Comparison of ENCODE assay signal across 8 cellular contexts in the genomic region with DNA sequence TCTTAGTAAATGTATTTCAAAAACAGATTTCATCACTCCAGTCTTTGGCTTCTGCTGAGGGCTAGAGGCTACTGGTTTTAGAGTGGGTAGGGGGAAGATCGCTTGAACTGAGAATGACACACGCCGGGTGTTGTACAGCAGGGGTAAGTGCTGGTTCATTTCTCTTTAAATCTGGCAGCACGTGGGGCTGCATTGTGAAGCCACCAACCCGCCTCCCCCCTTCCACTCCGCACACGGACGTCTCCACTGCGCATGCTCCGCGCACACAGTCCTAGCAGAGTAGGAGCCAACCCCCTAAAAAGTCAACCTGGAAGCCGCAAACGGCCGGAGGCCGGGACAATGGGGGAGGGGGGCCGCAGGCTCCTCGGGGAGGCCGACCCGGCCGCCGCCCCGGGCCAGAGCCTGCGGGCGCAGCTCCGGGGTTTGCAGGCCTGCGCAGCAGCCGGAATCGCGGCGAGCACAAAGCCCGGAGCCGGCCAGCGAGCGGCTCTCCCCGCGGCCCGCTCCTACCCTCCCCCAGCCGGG. TPM values are rescaled to one million over a fixed set of nuclear protein-coding genes. Genes with fewer than 3 reads are reported as not detected.
A peak's percentile ranks its signal among the peaks of the same experiment; 100 is the strongest.
DNase-seq lines count a peak whose midpoint lies in the region; ATAC-seq, FAIRE-seq and TF ChIP-seq lines count a peak whose summit lies in the region.

No MANE protein-coding gene starts in this region.

- POLR2A ChIA-PET in HepG2 (lab: Yijun Ruan, JAX), result no interaction called here

- CTCF ChIA-PET in HepG2 (lab: Yijun Ruan, JAX; ENCODE audit: low intra/inter-chr PET ratio, low total read pairs), result no interaction called here

- TF ChIP-seq RAD21 in HepG2 (CRISPR knock-in tag; IDR thresholded peaks at IDR 0.05), result 0 out of 2 replicates have a peak, but pooled peaks have one; percentile 28

- peak; percentile 81 for FAIRE-seq in HepG2 (lab: Jason Lieb, UNC)

- H3K27ac ChIP-seq in BLaER1 (peak overlapping the region; percentile 99), HepG2 (ENCODE audit: extremely low read length, insufficient read depth, low read length) (peak overlapping the region; percentile 95)

- BruUV-seq in HepG2 (replicated peaks; lab: Mats Ljungman, UMichigan), result no TSS peak

- peaks cover 51% of the 10 kb centered on the region for H3K79me2 ChIP-seq in HepG2 (ENCODE audit: insufficient read depth, low read length)

- TF ChIP-seq CTCF in HepG2 (CRISPR knock-in tag; IDR thresholded peaks at IDR 0.05), result no peak

- H4K20me1 ChIP-seq in BLaER1 (peaks cover 61% of the 10 kb centered on the region), HepG2 (ENCODE audit: insufficient read depth, low read length) (no peaks in the 10 kb centered on the region; the same call in none of the 2 replicates)

- ATAC-seq in GM19351 (IDR thresholded peaks at IDR 0.05; ENCODE audit: unreplicated experiment) (peak; percentile 57), HG03565 (IDR thresholded peaks at IDR 0.05; ENCODE audit: unreplicated experiment) (peak; percentile 39), HepG2 (peak; percentile 64)

- intact Hi-C loops in HepG2 (cut with micrococcal nuclease; ENCODE audit: unreplicated experiment), result loop anchor here (5.0 kb wide), 2 partner anchors 53 to 223 kb away; a partner anchor contains a TSS

- H3K9me3 ChIP-seq in BLaER1 (no peaks in the 10 kb centered on the region), HepG2 (ENCODE audit: low read length) (no peaks in the 10 kb centered on the region)

- H3K4me2 ChIP-seq in BLaER1 (peak overlapping the region; percentile 91), HepG2 (ENCODE audit: low read depth, low read length) (peak overlapping the region; percentile 97)

- H3K36me3 ChIP-seq in BLaER1, result peaks cover 23% of the 10 kb centered on the region
- H3K36me3 ChIP-seq in HepG2 (replicated peaks in 1 of 2; ENCODE audit: control insufficient read depth in 1 of 2, insufficient read depth in 2 of 2, low read length in 2 of 2), result peaks cover 1 to 5% of the 10 kb centered on the region in 2 experiments; a peak in 3 of 5 replicates

- WGBS in HepG2 (ENCODE audit: low lambda C conversion rate), result 0% methylated on average over 3 of the region's 38 CpGs

- TF ChIP-seq EP300 in HepG2 (IDR thresholded peaks at IDR 0.05; ENCODE audit: low read depth in 2 of 2, low read length in 2 of 2), result no peak
- TF ChIP-seq EP300 in HepG2 (CRISPR knock-in tag; IDR thresholded peaks at IDR 0.05; ENCODE audit: borderline replicate concordance), result no peak

- in situ Hi-C loops in HepG2 (cut with HindIII; ENCODE audit: extremely low pct_ligation_motif_present, low pct_unique_long_range_greater_than_20kb), result no loop called here

- TF ChIP-seq POLR2A in HepG2 (IDR thresholded peaks at IDR 0.05; ENCODE audit: insufficient read depth in 1 of 2, low read depth in 2 of 2, low read length in 2 of 2), result peak; percentile 52 to 54; a peak in 2 of 4 replicates

- H3K9ac ChIP-seq in BLaER1, result peak overlapping the region; percentile 99
- H3K9ac ChIP-seq in HepG2 (ENCODE audit: insufficient read depth, low read depth, low read length), result peak overlapping the region; percentile 97

- no peak overlapping the region for H2AFZ ChIP-seq in HepG2 (ENCODE audit: low read length)

- H3K4me1 ChIP-seq in BLaER1 (peaks cover 43% of the 10 kb centered on the region), HepG2 (ENCODE audit: insufficient read depth, low read length) (peaks cover 54% of the 10 kb centered on the region)

- peak overlapping the region; percentile 100 for H3K4me3 ChIP-seq in BLaER1
- peak overlapping the region; percentile 94 to 97 (median 97) for H3K4me3 ChIP-seq in HepG2 (replicated peaks in 1 of 3; ENCODE audit: insufficient read depth in 1 of 3, low read depth in 2 of 3, low read length in 3 of 3)

- peak; percentile 85 for DNase-seq in NCI-H748 treated with DMSO at 0.1 percent for 48 hours (lab: John Stamatoyannopoulos, UW)
- peak; percentile 87 to 90 for DNase-seq in activated CD4-positive, alpha-beta T cell treated with anti-CD3 and anti-CD28 coated beads, Interleukin-2, amount 50 U/mL, for 48 hours
- DNase-seq in dermis microvascular lymphatic vessel endothelial cell (ENCODE audit: low read depth in 2 of 2), result peak; percentile 88 to 93
- DNase-seq in HepG2 (ENCODE audit: low spot score), result peak; percentile 89
- peak; percentile 88 for DNase-seq in stimulated activated CD4-positive, alpha-beta T cell treated with anti-CD3 and anti-CD28 coated beads, Interleukin-2, amount 100 ng/mL, for 4 hours (ENCODE audit: low read depth)

- H3K27me3 ChIP-seq in BLaER1, result no peaks in the 10 kb centered on the region
- no peaks in the 10 kb centered on the region; a peak in 1 of 5 replicates for H3K27me3 ChIP-seq in HepG2 (ENCODE audit: control insufficient read depth in 1 of 2, insufficient read depth in 2 of 2, low read length in 2 of 2)

TF ChIP-seq in HepG2, 621 proteins besides CTCF, POLR2A, EP300 and RAD21 (continues in another document):
- TF ChIP-seq, protein P1, sequence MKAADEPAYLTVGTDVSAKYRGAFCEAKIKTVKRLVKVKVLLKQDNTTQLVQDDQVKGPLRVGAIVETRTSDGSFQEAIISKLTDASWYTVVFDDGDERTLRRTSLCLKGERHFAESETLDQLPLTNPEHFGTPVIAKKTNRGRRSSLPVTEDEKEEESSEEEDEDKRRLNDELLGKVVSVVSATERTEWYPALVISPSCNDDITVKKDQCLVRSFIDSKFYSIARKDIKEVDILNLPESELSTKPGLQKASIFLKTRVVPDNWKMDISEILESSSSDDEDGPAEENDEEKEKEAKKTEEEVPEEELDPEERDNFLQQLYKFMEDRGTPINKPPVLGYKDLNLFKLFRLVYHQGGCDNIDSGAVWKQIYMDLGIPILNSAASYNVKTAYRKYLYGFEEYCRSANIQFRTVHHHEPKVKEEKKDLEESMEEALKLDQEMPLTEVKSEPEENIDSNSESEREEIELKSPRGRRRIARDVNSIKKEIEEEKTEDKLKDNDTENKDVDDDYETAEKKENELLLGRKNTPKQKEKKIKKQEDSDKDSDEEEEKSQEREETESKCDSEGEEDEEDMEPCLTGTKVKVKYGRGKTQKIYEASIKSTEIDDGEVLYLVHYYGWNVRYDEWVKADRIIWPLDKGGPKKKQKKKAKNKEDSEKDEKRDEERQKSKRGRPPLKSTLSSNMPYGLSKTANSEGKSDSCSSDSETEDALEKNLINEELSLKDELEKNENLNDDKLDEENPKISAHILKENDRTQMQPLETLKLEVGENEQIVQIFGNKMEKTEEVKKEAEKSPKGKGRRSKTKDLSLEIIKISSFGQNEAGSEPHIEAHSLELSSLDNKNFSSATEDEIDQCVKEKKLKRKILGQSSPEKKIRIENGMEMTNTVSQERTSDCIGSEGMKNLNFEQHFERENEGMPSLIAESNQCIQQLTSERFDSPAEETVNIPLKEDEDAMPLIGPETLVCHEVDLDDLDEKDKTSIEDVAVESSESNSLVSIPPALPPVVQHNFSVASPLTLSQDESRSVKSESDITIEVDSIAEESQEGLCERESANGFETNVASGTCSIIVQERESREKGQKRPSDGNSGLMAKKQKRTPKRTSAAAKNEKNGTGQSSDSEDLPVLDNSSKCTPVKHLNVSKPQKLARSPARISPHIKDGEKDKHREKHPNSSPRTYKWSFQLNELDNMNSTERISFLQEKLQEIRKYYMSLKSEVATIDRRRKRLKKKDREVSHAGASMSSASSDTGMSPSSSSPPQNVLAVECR (CRISPR knock-in tag; IDR thresholded peaks at IDR 0.05; ENCODE audit: borderline replicate concordance), result peak; percentile 47; the same call in 1 of the 2 replicates
- TF ChIP-seq, protein P2, sequence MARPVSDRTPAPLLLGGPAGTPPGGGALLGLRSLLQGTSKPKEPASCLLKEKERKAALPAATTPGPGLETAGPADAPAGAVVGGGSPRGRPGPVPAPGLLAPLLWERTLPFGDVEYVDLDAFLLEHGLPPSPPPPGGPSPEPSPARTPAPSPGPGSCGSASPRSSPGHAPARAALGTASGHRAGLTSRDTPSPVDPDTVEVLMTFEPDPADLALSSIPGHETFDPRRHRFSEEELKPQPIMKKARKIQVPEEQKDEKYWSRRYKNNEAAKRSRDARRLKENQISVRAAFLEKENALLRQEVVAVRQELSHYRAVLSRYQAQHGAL (CRISPR knock-in tag; IDR thresholded peaks at IDR 0.05; ENCODE audit: not compliant biosample characterization), result peak; percentile 27
- TF ChIP-seq, protein P3, sequence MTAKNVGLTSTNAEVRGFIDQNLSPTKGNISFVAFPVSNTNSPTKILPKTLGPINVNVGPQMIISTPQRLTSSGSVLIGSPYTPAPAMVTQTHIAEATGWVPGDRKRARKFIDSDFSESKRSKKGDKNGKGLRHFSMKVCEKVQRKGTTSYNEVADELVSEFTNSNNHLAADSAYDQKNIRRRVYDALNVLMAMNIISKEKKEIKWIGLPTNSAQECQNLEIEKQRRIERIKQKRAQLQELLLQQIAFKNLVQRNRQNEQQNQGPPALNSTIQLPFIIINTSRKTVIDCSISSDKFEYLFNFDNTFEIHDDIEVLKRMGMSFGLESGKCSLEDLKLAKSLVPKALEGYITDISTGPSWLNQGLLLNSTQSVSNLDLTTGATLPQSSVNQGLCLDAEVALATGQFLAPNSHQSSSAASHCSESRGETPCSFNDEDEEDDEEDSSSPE (CRISPR knock-in tag; IDR thresholded peaks at IDR 0.05), result peak; percentile 39; the same call in 1 of the 2 replicates

RNA-seq across cellular contexts. Expression of a gene that starts 1.3 kb away (rescaled TPM):
- total RNA-seq in dermis microvascular lymphatic vessel endothelial cell (28.9 and 36.7 TPM in 2 replicates), HepG2 (2016; rRNA removed; fragmentation: Illumina TruSeq; extraction: Trizol) (42.6 and 49.8 TPM in 2 replicates)
- 25.2 and 26.2 TPM in 2 replicates for total RNA-seq in HepG2 (2016; cell fraction: cytosol; rRNA removed; fragmentation: Illumina TruSeq; extraction: Trizol; ENCODE audit: low read depth)
- total RNA-seq in HepG2 (2016; cell fraction: insoluble cytoplasmic fraction; rRNA removed; fragmentation: Illumina TruSeq; extraction: Trizol), result 40.8 and 52.8 TPM in 2 replicates
- total RNA-seq in HepG2 (2016; cell fraction: membrane; rRNA removed; fragmentation: Illumina TruSeq; extraction: Trizol), result 31.5 and 33.2 TPM in 2 replicates
- total RNA-seq in HepG2 (2016; cell fraction: nucleus; rRNA removed; fragmentation: Illumina TruSeq; extraction: Trizol), result 21.4 and 24.8 TPM in 2 replicates
- 23.8 and 27.9 TPM in 2 replicates for polyA plus RNA-seq in HepG2 (2011; rRNA removed)
- polyA plus RNA-seq in HepG2 (2011; cell fraction: cytosol; rRNA removed), result 13.1 and 17.7 TPM in 2 replicates
- polyA plus RNA-seq in HepG2 (2011; cell fraction: nucleus; rRNA removed), result 8.2 and 9.0 TPM in 2 replicates
- 25.8 and 29.5 TPM in 2 replicates for polyA plus RNA-seq in HepG2 (2012)
- 8.2 and 10.4 TPM in 2 replicates for polyA plus RNA-seq in HepG2 (2016; cell fraction: cytosol; fragmentation: Illumina TruSeq; extraction: Trizol; ENCODE audit: low read depth)
- polyA plus RNA-seq in HepG2 (2016; cell fraction: insoluble cytoplasmic fraction; fragmentation: Illumina TruSeq; extraction: Trizol; ENCODE audit: low read depth), result 65.7 and 70.2 TPM in 2 replicates
- polyA plus RNA-seq in HepG2 (2016; cell fraction: membrane; fragmentation: Illumina TruSeq; extraction: Trizol; ENCODE audit: low read depth), result 21.4 and 22.3 TPM in 2 replicates
- polyA plus RNA-seq in HepG2 (2016; cell fraction: nucleus; fragmentation: Illumina TruSeq; extraction: Trizol; ENCODE audit: insufficient read depth, low read depth), result 32.4 and 34.7 TPM in 2 replicates
- 18.4 and 18.9 TPM in 2 replicates for polyA minus RNA-seq in HepG2 (2011; rRNA and poly(A)+ RNA removed; ENCODE audit: low replicate concordance)
- polyA minus RNA-seq in HepG2 (2011; cell fraction: cytosol; rRNA and poly(A)+ RNA removed), result 25.8 and 28.5 TPM in 2 replicates
- polyA minus RNA-seq in HepG2 (2011; cell fraction: nucleus; rRNA and poly(A)+ RNA removed), result 19.7 and 20.6 TPM in 2 replicates

Comparison
In these comparisons a context has a peak if more than half of its experiments do, and no peak if none do; other contexts are left out.
1. Peak in every context shown above with its lines: DNase-seq, ATAC-seq, H3K4me3 ChIP-seq and H3K27ac ChIP-seq.